In the genomic region with DNA sequence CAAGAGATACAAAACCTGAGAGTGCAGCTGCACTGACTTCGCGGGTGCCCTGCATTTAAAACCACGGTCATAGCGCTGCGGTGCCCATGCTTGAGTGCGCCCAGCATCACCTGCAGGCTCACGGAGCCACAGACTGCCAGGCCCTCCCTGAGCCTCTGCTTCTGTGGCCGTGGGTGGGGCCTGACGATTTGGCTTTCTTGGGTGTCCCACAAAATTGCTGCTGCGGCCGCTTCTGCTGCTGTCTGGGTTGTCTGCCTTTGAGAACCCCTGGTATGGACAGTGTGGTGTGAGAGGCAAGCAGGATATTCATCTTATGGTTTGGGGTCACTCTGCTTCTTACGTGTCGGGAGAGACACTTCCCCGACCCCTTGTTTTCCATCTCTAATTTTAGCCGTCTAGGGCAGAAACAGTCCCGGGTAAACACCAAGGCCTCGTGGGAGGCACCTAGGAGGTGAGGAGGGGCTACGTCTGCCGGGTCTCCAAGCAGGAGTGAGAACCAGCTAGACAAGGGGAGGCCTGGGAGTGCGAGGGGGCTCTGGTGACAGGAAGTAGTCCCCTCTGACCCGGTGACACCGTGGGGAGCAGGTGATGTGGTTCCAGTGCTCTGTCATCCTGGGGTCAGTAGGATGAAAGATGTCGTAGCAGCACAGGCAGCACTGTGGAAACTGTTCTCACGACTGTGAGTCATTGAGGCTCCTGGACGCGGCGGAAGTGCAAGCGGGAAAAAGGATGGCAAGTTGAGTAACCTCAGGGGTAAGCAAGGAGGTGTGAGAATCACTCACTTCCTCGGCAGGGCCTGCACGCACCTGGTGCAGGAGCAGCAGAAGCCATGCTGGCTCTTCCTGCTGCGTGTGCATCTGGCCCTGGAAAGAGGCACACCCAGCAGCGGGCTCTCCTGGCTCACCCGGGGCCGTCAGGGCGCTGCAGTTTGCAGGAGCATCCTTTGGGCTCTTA, we compare ENCODE assay signal across 9 cellular contexts.
DNase-seq lines count a peak whose midpoint lies in the region; FAIRE-seq and TF ChIP-seq lines count a peak whose summit lies in the region.
"Had no signal": no experiment of that assay in that cellular context is flagged by ENCODE, and none has a peak within 500 bp of the region (broad histone marks: within the 10 kb centered on the region; RNA-seq: fewer than 3 reads in every experiment).

No MANE protein-coding gene starts in this region.

- no peak overlapping the region for H3K27ac ChIP-seq in H1 (ENCODE audit: low read depth, low read length)
- peak overlapping the region in 1 of 4 donors; percentile 7 for H3K27ac ChIP-seq in esophagus squamous epithelium
- H3K27ac ChIP-seq in suprapubic skin = no peak overlapping the region

- no peak overlapping the region; the same call in 1 of the 2 replicates for H3K18ac ChIP-seq in H1 (ENCODE audit: extremely low read depth, low read length)

- no peak overlapping the region for H3K4me2 ChIP-seq in H1 (ENCODE audit: insufficient read depth in 1 of 2, low read depth in 2 of 2, low read length in 2 of 2)

- peak; percentile 52 for DNase-seq in HS-5 (ENCODE audit: low read depth)
- peak; percentile 66 for DNase-seq in activated CD4-positive, alpha-beta T cell treated with anti-CD3 and anti-CD28 coated beads, Interleukin-2, amount 50 U/mL, for 1 hour
- DNase-seq in H1 (ENCODE audit: low read depth in 1 of 2, low spot score in 2 of 2) = no peak
- peak; percentile 63 to 66 for DNase-seq in stimulated activated CD4-positive, alpha-beta T cell treated with anti-CD3 and anti-CD28 coated beads, Interleukin-2, amount 100 ng/mL, for 24 hours
- DNase-seq in esophagus squamous epithelium (lab: John Stamatoyannopoulos, UW) = no peak
- DNase-seq in GM03348 (ENCODE audit: low spot score) = no peak
- DNase-seq in suprapubic skin (ENCODE audit: low spot score in 2 of 2) = no peak
- no peak for DNase-seq in lower leg skin (ENCODE audit: low spot score in 2 of 2)

- H3K23ac ChIP-seq in H1 (ENCODE audit: insufficient read length) = no peak overlapping the region

- FAIRE-seq in H1 (lab: Jason Lieb, UNC) = no peak

- TF ChIP-seq CTCF in H1 (IDR thresholded peaks at IDR 0.05; ENCODE audit: control extremely low read depth in 1 of 3, insufficient read depth in 1 of 3, low read depth in 1 of 3, low read length in 3 of 3) = no peak
- no peak for TF ChIP-seq CTCF in esophagus squamous epithelium (IDR thresholded peaks at IDR 0.05)
- no peak for TF ChIP-seq CTCF in suprapubic skin (IDR thresholded peaks at IDR 0.05)
- TF ChIP-seq CTCF in lower leg skin (IDR thresholded peaks at IDR 0.05) = no peak

- H4K20me1 ChIP-seq in H1 (replicated peaks in 1 of 2; ENCODE audit: control insufficient read depth in 1 of 2, insufficient read depth in 2 of 2, low read length in 2 of 2) = peaks cover 0 to 4% of the 10 kb centered on the region in 2 experiments

- no peak overlapping the region for H2AFZ ChIP-seq in H1 (ENCODE audit: low read length)

- CTCF ChIA-PET in H1 (lab: Charles Lee; ENCODE audit: partially characterized antibody) = interaction anchor here (0.6 to 2.0 kb wide), 5 partner anchors 9 to 26 kb away, joined by 3 to 5 read pairs (median 4); no protein-coding TSS in a partner anchor

- POLR2A ChIA-PET in H1 (lab: Charles Lee; ENCODE audit: partially characterized antibody) = interaction anchor here (0.7 kb wide), 1 partner anchor 45 kb away, joined by 4 read pairs; no protein-coding TSS in a partner anchor

- no peak overlapping the region for H2AK5ac ChIP-seq in H1 (ENCODE audit: low read depth, low read length)

- no peak overlapping the region for H3K14ac ChIP-seq in H1 (ENCODE audit: insufficient read length)

- TF ChIP-seq EP300 in H1 (IDR thresholded peaks at IDR 0.05; ENCODE audit: borderline replicate concordance in 1 of 2, low read depth in 2 of 2, low read length in 2 of 2) (no peak), suprapubic skin (IDR thresholded peaks at IDR 0.05) (no peak)

- peaks cover 0 to 6% (median 3%) of the 10 kb centered on the region in 4 experiments; a peak in 3 of 7 replicates for H3K4me1 ChIP-seq in H1 (replicated peaks in 1 of 4; ENCODE audit: control insufficient read depth in 3 of 4, insufficient read depth in 4 of 4, low read length in 3 of 4)
- H3K4me1 ChIP-seq in esophagus squamous epithelium = peaks cover 0 to 29% (median 0%) of the 10 kb centered on the region in 3 donors
- H3K4me1 ChIP-seq in suprapubic skin = peaks cover 18% of the 10 kb centered on the region

- H4K5ac ChIP-seq in H1 (ENCODE audit: insufficient read length, low read depth, low read length) = no peak overlapping the region

- WGBS in H1 (ENCODE audit: extremely low coverage in 1 of 2, insufficient coverage in 1 of 2, insufficient read length in 1 of 2, insufficient replicate concordance in 2 of 2, low coverage in 1 of 2, low lambda C conversion rate in 2 of 2, missing lambda C conversion rate in 1 of 2), 2 experiments = 91% methylated on average over 34 of the region's 35 CpGs; no CpG with 5 or more reads in 1 of the 2 experiments
- 66 to 77% methylated on average over 22 to 25 of the region's 35 CpGs for WGBS in esophagus squamous epithelium, 2 donors
- 69% methylated on average over 29 of the region's 35 CpGs for WGBS in suprapubic skin
- WGBS in lower leg skin, 2 donors = 67 to 77% methylated on average over 35 of the region's 35 CpGs

- H3K23me2 ChIP-seq in H1 (ENCODE audit: low read depth, low read length) = 0 out of 2 replicates have a peak, but pooled peaks cover 2% of the 10 kb centered on the region

- no peak overlapping the region for H3K4ac ChIP-seq in H1 (replicated peaks; ENCODE audit: insufficient read length, low read depth, low read length)

- H3K79me2 ChIP-seq in H1 (ENCODE audit: control insufficient read depth in 1 of 2, insufficient read depth in 2 of 2, low read length in 2 of 2) = peaks cover 0 to 37% of the 10 kb centered on the region in 2 experiments; a peak in 2 of 4 replicates

- no peak overlapping the region for H2BK12ac ChIP-seq in H1 (ENCODE audit: low read depth, low read length)

- H3K9me3 ChIP-seq in H1 (ENCODE audit: insufficient read depth in 2 of 2, low read depth in 1 of 2, low read length in 1 of 2) (no peaks in the 10 kb centered on the region), esophagus squamous epithelium (no peaks in the 10 kb centered on the region), suprapubic skin (no peaks in the 10 kb centered on the region)

- no peak overlapping the region for H4K91ac ChIP-seq in H1 (replicated peaks; ENCODE audit: insufficient read length, low read length)

- H3K4me3 ChIP-seq in H1 (ENCODE audit: extremely low read depth in 1 of 4, insufficient read depth in 2 of 4, low read depth in 3 of 4, low read length in 4 of 4) (no peak overlapping the region), esophagus squamous epithelium (no peak overlapping the region), suprapubic skin (no peak overlapping the region), lower leg skin (ENCODE audit: low read depth, poor library complexity, severe bottlenecking) (no peak overlapping the region)
- H3K4me3 ChIP-seq: dorsolateral prefrontal cortex had no signal

- peaks cover 2% of the 10 kb centered on the region; the same call in 1 of the 2 replicates for H3K79me1 ChIP-seq in H1 (ENCODE audit: low read depth, low read length)

- H4K8ac ChIP-seq in H1 (ENCODE audit: extremely low read depth, insufficient read depth, low read length) = peak overlapping the region; percentile 58

- H2BK120ac ChIP-seq in H1 (replicated peaks; ENCODE audit: low read depth, low read length) = no peak overlapping the region

- TF ChIP-seq POLR2A in H1 (IDR thresholded peaks at IDR 0.05; ENCODE audit: control extremely low read depth in 1 of 2, low read depth in 2 of 2, low read length in 2 of 2) (no peak), esophagus squamous epithelium (IDR thresholded peaks at IDR 0.05) (no peak), suprapubic skin (IDR thresholded peaks at IDR 0.05) (no peak), lower leg skin (IDR thresholded peaks at IDR 0.05) (no peak)

- H3K27me3 ChIP-seq in H1 (replicated peaks in 1 of 4; ENCODE audit: control insufficient read depth in 3 of 4, extremely low read depth in 1 of 4, insufficient read depth in 3 of 4, low read length in 3 of 4) = no peaks in the 10 kb centered on the region
- H3K27me3 ChIP-seq in esophagus squamous epithelium = no peaks in the 10 kb centered on the region
- no peaks in the 10 kb centered on the region for H3K27me3 ChIP-seq in suprapubic skin
- H3K27me3 ChIP-seq: dorsolateral prefrontal cortex had no signal

- H3K36me3 ChIP-seq in H1 (ENCODE audit: control insufficient read depth in 2 of 4, insufficient read depth in 4 of 4, low read length in 3 of 4) = no peaks in the 10 kb centered on the region
- no peaks in the 10 kb centered on the region for H3K36me3 ChIP-seq in esophagus squamous epithelium
- H3K36me3 ChIP-seq in suprapubic skin = no peaks in the 10 kb centered on the region

- no peak overlapping the region for H2BK20ac ChIP-seq in H1 (ENCODE audit: low read length)

- intact Hi-C loops in esophagus squamous epithelium (cut with DNase I) (no loop called here), lower leg skin (cut with DNase I; ENCODE audit: low total_unique reads) (no loop called here)

- no peak overlapping the region for H2BK15ac ChIP-seq in H1 (ENCODE audit: low read length)

- H3K56ac ChIP-seq in H1 (replicated peaks; ENCODE audit: insufficient read length, low read depth, low read length) = no peak overlapping the region

- no peak overlapping the region; a peak in 1 of 7 replicates for H3K9ac ChIP-seq in H1 (replicated peaks in 1 of 4; ENCODE audit: extremely low read depth in 1 of 4, low read depth in 3 of 4, low read length in 3 of 4)

- no peak for TF ChIP-seq RAD21 in H1 (IDR thresholded peaks at IDR 0.05 in 1 of 2, conservative IDR thresholded peaks at IDR 0.05 in 1 of 2; ENCODE audit: low read depth in 2 of 2, low read length in 2 of 2)

- no peak overlapping the region for H2BK5ac ChIP-seq in H1 (ENCODE audit: low read depth, low read length)

TF ChIP-seq in H1, 55 proteins besides CTCF, POLR2A, EP300 and RAD21 (continues in another document):
- TF ChIP-seq JUND (IDR thresholded peaks at IDR 0.05; ENCODE audit: low read length) (no peak), CBX5 (IDR thresholded peaks at IDR 0.05; ENCODE audit: low read depth, low read length) (no peak), TAF1 (IDR thresholded peaks at IDR 0.05; ENCODE audit: low read depth, low read length) (no peak), SIN3A (conservative IDR thresholded peaks at IDR 0.05 in 1 of 2, IDR thresholded peaks at IDR 0.05 in 1 of 2; ENCODE audit: low read depth in 1 of 2, low read length in 2 of 2) (no peak), POLR2AphosphoS5 (IDR thresholded peaks at IDR 0.05; ENCODE audit: low read depth, low read length) (no peak), GABPA (IDR thresholded peaks at IDR 0.05; ENCODE audit: borderline replicate concordance, insufficient read depth, low read length) (no peak), RBBP5 (IDR thresholded peaks at IDR 0.05; ENCODE audit: borderline replicate concordance, low read depth, low read length) (no peak), KDM1A (IDR thresholded peaks at IDR 0.05; ENCODE audit: borderline replicate concordance, low read length) (no peak), MAFK (IDR thresholded peaks at IDR 0.05; ENCODE audit: low read depth, low read length) (no peak), RNF2 (IDR thresholded peaks at IDR 0.05; ENCODE audit: borderline replicate concordance, low read depth, low read length, missing control alignments, poor library complexity, severe bottlenecking) (no peak)

Comparison
In these comparisons a context has a peak if more than half of its experiments do, and no peak if none do; other contexts are left out.
1. DNase-seq: peak in HS-5 (single experiment), activated CD4-positive, alpha-beta T cell treated with anti-CD3 and anti-CD28 coated beads, Interleukin-2, amount 50 U/mL, for 1 hour (single experiment) and stimulated activated CD4-positive, alpha-beta T cell treated with anti-CD3 and anti-CD28 coated beads, Interleukin-2, amount 100 ng/mL, for 24 hours (2 of 2); none in H1 (0 of 2), esophagus squamous epithelium (single experiment), GM03348 (single experiment), suprapubic skin (0 of 2) and lower leg skin (0 of 2).